In the genomic region with DNA sequence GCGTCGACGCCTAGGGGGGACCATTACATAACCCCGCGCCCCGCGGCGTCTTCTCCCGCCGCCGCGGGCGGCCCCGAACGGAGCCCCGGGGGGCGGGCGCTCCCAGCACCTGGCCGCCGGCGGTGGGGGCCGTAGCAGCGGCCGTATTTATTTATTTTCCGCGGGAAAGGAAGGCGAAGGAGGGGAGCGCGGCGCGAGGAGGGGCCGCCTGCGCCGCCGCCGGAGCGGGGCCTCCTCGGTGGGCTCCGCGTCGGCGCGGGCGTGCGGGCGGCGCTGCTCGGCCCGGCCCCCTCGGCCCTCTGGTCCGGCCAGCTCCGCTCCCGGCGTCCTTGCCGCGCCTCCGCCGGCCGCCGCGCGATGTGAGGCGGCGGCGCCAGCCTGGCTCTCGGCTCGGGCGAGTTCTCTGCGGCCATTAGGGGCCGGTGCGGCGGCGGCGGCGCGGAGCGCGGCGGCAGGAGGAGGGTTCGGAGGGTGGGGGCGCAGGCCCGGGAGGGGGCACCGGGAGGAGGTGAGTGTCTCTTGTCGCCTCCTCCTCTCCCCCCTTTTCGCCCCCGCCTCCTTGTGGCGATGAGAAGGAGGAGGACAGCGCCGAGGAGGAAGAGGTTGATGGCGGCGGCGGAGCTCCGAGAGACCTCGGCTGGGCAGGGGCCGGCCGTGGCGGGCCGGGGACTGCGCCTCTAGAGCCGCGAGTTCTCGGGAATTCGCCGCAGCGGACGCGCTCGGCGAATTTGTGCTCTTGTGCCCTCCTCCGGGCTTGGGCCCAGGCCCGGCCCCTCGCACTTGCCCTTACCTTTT, we compare ENCODE assay signal across 1 cellular context.
TF ChIP-seq lines count a peak whose summit lies in the region.

A gene (plus strand): TSS at position 570 of the 795 bp plus-strand sequence. CDS start 413 bp downstream, outside the sequence.

TF ChIP-seq in HEK293, 187 proteins besides CTCF, POLR2A, EP300 and RAD21 (continued from another document and continues in another):
- TF ChIP-seq, protein P1, sequence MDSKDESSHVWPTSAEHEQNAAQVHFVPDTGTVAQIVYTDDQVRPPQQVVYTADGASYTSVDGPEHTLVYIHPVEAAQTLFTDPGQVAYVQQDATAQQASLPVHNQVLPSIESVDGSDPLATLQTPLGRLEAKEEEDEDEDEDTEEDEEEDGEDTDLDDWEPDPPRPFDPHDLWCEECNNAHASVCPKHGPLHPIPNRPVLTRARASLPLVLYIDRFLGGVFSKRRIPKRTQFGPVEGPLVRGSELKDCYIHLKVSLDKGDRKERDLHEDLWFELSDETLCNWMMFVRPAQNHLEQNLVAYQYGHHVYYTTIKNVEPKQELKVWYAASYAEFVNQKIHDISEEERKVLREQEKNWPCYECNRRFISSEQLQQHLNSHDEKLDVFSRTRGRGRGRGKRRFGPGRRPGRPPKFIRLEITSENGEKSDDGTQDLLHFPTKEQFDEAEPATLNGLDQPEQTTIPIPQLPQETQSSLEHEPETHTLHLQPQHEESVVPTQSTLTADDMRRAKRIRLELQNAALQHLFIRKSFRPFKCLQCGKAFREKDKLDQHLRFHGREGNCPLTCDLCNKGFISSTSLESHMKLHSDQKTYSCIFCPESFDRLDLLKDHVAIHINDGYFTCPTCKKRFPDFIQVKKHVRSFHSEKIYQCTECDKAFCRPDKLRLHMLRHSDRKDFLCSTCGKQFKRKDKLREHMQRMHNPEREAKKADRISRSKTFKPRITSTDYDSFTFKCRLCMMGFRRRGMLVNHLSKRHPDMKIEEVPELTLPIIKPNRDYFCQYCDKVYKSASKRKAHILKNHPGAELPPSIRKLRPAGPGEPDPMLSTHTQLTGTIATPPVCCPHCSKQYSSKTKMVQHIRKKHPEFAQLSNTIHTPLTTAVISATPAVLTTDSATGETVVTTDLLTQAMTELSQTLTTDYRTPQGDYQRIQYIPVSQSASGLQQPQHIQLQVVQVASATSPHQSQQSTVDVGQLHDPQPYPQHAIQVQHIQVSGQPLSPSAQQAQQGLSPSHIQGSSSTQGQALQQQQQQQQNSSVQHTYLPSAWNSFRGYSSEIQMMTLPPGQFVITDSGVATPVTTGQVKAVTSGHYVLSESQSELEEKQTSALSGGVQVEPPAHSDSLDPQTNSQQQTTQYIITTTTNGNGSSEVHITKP (tag by site-specific recombination; IDR thresholded peaks at IDR 0.05): no peak
- TF ChIP-seq ZNF202 (tag by site-specific recombination; IDR thresholded peaks at IDR 0.05; ENCODE audit: borderline replicate concordance) (no peak), ZNF610 (tag by site-specific recombination; IDR thresholded peaks at IDR 0.05; ENCODE audit: borderline replicate concordance) (no peak), ZNF658 (tag by site-specific recombination; IDR thresholded peaks at IDR 0.05) (no peak), SP3 (tag by site-specific recombination; IDR thresholded peaks at IDR 0.05) (peak; percentile 67), ZNF514 (tag by site-specific recombination; IDR thresholded peaks at IDR 0.05) (no peak), ZNF785 (tag by site-specific recombination; IDR thresholded peaks at IDR 0.05) (no peak), KLF1 (tag by site-specific recombination; IDR thresholded peaks at IDR 0.05) (no peak), HOXC10 (CRISPR knock-in tag; IDR thresholded peaks at IDR 0.05) (0 out of 2 replicates have a peak, but pooled peaks have one; percentile 27), ZNF558 (tag by site-specific recombination; IDR thresholded peaks at IDR 0.05) (no peak), MEIS1 (CRISPR knock-in tag; IDR thresholded peaks at IDR 0.05; ENCODE audit: borderline replicate concordance) (no peak), ZNF112 (tag by site-specific recombination; IDR thresholded peaks at IDR 0.05) (no peak), ZNF501 (tag by site-specific recombination; IDR thresholded peaks at IDR 0.05) (no peak), TRIM28 (IDR thresholded peaks at IDR 0.05; ENCODE audit: borderline replicate concordance, low read length) (no peak), ZNF521 (tag by site-specific recombination; IDR thresholded peaks at IDR 0.05) (no peak), ZNF423 (tag by site-specific recombination; IDR thresholded peaks at IDR 0.05) (no peak), ZNF221 (tag by site-specific recombination; IDR thresholded peaks at IDR 0.05; ENCODE audit: borderline replicate concordance) (no peak), ZNF239 (tag by site-specific recombination; IDR thresholded peaks at IDR 0.05) (no peak), ZNF654 (tag by site-specific recombination; IDR thresholded peaks at IDR 0.05; ENCODE audit: low read depth) (no peak), ZNF768 (tag by site-specific recombination; IDR thresholded peaks at IDR 0.05) (no peak), ZNF792 (tag by site-specific recombination; IDR thresholded peaks at IDR 0.05) (no peak), ZNF473 (tag by site-specific recombination; IDR thresholded peaks at IDR 0.05) (no peak), ZFP69B (tag by site-specific recombination; IDR thresholded peaks at IDR 0.05) (no peak), ZNF133 (tag by site-specific recombination; IDR thresholded peaks at IDR 0.05) (no peak), ZFP37 (tag by site-specific recombination; IDR thresholded peaks at IDR 0.05) (0 out of 2 replicates have a peak, but pooled peaks have one; percentile 46), ZNF623 (tag by site-specific recombination; IDR thresholded peaks at IDR 0.05) (no peak), ZNF335 (tag by site-specific recombination; conservative IDR thresholded peaks at IDR 0.05) (peak; percentile 41; the same call in 1 of the 2 replicates), ZNF701 (tag by site-specific recombination; IDR thresholded peaks at IDR 0.05) (no peak), ZNF777 (tag by site-specific recombination; IDR thresholded peaks at IDR 0.05; ENCODE audit: borderline replicate concordance) (no peak), ZNF394 (tag by site-specific recombination; IDR thresholded peaks at IDR 0.05; ENCODE audit: borderline replicate concordance) (no peak)
- TF ChIP-seq, protein P2, sequence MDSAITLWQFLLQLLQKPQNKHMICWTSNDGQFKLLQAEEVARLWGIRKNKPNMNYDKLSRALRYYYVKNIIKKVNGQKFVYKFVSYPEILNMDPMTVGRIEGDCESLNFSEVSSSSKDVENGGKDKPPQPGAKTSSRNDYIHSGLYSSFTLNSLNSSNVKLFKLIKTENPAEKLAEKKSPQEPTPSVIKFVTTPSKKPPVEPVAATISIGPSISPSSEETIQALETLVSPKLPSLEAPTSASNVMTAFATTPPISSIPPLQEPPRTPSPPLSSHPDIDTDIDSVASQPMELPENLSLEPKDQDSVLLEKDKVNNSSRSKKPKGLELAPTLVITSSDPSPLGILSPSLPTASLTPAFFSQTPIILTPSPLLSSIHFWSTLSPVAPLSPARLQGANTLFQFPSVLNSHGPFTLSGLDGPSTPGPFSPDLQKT (IDR thresholded peaks at IDR 0.05; ENCODE audit: borderline replicate concordance, low read depth, low read length): no peak
- TF ChIP-seq, protein P3, sequence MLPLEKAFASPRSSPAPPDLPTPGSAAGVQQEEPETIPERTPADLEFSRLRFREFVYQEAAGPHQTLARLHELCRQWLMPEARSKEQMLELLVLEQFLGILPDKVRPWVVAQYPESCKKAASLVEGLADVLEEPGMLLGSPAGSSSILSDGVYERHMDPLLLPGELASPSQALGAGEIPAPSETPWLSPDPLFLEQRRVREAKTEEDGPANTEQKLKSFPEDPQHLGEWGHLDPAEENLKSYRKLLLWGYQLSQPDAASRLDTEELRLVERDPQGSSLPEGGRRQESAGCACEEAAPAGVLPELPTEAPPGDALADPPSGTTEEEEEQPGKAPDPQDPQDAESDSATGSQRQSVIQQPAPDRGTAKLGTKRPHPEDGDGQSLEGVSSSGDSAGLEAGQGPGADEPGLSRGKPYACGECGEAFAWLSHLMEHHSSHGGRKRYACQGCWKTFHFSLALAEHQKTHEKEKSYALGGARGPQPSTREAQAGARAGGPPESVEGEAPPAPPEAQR (tag by site-specific recombination; IDR thresholded peaks at IDR 0.05): no peak
- TF ChIP-seq, protein P4, sequence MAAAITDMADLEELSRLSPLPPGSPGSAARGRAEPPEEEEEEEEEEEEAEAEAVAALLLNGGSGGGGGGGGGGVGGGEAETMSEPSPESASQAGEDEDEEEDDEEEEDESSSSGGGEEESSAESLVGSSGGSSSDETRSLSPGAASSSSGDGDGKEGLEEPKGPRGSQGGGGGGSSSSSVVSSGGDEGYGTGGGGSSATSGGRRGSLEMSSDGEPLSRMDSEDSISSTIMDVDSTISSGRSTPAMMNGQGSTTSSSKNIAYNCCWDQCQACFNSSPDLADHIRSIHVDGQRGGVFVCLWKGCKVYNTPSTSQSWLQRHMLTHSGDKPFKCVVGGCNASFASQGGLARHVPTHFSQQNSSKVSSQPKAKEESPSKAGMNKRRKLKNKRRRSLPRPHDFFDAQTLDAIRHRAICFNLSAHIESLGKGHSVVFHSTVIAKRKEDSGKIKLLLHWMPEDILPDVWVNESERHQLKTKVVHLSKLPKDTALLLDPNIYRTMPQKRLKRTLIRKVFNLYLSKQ (tag by site-specific recombination; IDR thresholded peaks at IDR 0.05; ENCODE audit: borderline replicate concordance): no peak
- TF ChIP-seq, protein P5, sequence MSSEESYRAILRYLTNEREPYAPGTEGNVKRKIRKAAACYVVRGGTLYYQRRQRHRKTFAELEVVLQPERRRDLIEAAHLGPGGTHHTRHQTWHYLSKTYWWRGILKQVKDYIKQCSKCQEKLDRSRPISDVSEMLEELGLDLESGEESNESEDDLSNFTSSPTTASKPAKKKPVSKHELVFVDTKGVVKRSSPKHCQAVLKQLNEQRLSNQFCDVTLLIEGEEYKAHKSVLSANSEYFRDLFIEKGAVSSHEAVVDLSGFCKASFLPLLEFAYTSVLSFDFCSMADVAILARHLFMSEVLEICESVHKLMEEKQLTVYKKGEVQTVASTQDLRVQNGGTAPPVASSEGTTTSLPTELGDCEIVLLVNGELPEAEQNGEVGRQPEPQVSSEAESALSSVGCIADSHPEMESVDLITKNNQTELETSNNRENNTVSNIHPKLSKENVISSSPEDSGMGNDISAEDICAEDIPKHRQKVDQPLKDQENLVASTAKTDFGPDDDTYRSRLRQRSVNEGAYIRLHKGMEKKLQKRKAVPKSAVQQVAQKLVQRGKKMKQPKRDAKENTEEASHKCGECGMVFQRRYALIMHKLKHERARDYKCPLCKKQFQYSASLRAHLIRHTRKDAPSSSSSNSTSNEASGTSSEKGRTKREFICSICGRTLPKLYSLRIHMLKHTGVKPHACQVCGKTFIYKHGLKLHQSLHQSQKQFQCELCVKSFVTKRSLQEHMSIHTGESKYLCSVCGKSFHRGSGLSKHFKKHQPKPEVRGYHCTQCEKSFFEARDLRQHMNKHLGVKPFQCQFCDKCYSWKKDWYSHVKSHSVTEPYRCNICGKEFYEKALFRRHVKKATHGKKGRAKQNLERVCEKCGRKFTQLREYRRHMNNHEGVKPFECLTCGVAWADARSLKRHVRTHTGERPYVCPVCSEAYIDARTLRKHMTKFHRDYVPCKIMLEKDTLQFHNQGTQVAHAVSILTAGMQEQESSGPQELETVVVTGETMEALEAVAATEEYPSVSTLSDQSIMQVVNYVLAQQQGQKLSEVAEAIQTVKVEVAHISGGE (tag by site-specific recombination; conservative IDR thresholded peaks at IDR 0.05; ENCODE audit: low read depth): 0 out of 2 replicates have a peak, but pooled peaks have one; percentile 11
- TF ChIP-seq, protein P6, sequence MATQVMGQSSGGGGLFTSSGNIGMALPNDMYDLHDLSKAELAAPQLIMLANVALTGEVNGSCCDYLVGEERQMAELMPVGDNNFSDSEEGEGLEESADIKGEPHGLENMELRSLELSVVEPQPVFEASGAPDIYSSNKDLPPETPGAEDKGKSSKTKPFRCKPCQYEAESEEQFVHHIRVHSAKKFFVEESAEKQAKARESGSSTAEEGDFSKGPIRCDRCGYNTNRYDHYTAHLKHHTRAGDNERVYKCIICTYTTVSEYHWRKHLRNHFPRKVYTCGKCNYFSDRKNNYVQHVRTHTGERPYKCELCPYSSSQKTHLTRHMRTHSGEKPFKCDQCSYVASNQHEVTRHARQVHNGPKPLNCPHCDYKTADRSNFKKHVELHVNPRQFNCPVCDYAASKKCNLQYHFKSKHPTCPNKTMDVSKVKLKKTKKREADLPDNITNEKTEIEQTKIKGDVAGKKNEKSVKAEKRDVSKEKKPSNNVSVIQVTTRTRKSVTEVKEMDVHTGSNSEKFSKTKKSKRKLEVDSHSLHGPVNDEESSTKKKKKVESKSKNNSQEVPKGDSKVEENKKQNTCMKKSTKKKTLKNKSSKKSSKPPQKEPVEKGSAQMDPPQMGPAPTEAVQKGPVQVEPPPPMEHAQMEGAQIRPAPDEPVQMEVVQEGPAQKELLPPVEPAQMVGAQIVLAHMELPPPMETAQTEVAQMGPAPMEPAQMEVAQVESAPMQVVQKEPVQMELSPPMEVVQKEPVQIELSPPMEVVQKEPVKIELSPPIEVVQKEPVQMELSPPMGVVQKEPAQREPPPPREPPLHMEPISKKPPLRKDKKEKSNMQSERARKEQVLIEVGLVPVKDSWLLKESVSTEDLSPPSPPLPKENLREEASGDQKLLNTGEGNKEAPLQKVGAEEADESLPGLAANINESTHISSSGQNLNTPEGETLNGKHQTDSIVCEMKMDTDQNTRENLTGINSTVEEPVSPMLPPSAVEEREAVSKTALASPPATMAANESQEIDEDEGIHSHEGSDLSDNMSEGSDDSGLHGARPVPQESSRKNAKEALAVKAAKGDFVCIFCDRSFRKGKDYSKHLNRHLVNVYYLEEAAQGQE (tag by site-specific recombination; IDR thresholded peaks at IDR 0.05): peak; percentile 20; the same call in 1 of the 2 replicates
- TF ChIP-seq, protein P7, sequence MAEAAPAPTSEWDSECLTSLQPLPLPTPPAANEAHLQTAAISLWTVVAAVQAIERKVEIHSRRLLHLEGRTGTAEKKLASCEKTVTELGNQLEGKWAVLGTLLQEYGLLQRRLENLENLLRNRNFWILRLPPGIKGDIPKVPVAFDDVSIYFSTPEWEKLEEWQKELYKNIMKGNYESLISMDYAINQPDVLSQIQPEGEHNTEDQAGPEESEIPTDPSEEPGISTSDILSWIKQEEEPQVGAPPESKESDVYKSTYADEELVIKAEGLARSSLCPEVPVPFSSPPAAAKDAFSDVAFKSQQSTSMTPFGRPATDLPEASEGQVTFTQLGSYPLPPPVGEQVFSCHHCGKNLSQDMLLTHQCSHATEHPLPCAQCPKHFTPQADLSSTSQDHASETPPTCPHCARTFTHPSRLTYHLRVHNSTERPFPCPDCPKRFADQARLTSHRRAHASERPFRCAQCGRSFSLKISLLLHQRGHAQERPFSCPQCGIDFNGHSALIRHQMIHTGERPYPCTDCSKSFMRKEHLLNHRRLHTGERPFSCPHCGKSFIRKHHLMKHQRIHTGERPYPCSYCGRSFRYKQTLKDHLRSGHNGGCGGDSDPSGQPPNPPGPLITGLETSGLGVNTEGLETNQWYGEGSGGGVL (tag by site-specific recombination; IDR thresholded peaks at IDR 0.05): peak; percentile 97
- TF ChIP-seq, protein P8, sequence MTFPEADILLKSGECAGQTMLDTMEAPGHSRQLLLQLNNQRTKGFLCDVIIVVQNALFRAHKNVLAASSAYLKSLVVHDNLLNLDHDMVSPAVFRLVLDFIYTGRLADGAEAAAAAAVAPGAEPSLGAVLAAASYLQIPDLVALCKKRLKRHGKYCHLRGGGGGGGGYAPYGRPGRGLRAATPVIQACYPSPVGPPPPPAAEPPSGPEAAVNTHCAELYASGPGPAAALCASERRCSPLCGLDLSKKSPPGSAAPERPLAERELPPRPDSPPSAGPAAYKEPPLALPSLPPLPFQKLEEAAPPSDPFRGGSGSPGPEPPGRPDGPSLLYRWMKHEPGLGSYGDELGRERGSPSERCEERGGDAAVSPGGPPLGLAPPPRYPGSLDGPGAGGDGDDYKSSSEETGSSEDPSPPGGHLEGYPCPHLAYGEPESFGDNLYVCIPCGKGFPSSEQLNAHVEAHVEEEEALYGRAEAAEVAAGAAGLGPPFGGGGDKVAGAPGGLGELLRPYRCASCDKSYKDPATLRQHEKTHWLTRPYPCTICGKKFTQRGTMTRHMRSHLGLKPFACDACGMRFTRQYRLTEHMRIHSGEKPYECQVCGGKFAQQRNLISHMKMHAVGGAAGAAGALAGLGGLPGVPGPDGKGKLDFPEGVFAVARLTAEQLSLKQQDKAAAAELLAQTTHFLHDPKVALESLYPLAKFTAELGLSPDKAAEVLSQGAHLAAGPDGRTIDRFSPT (tag by site-specific recombination; IDR thresholded peaks at IDR 0.05): 0 out of 2 replicates have a peak, but pooled peaks have one; percentile 37
